Comparison of ENCODE assay signal across 25 cellular contexts in the genomic region with DNA sequence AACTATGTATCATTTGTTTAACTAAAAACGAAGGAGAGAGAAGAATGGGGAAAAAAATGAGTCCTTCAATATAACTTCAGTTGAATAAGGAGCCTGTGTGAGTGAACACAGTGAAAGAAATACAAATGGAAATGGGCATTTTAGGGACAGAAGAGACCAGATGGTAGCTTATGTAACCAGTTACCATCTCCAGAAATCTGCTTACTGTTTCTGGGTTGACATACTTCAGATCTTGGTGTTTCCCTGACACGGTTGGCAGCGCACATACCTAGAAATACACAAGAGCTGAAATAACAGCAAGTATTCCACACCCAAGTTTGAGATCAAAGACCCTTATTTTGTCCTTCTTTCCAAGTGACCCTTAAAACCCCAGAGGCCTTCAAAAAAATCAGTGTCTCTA. TPM values are rescaled to one million over a fixed set of nuclear protein-coding genes. Genes with fewer than 3 reads are reported as not detected.
"Had no signal": no experiment of that assay in that cellular context is flagged by ENCODE, and none has a peak within 500 bp of the region (broad histone marks: within the 10 kb centered on the region; RNA-seq: fewer than 3 reads in every experiment).

No MANE protein-coding gene starts in this region.

- H3K9me3 ChIP-seq: SJSA1 had no signal

- H3K27ac ChIP-seq: HL-60, KMS-11, SJSA1, SK-N-MC had no signal

- H3K27me3 ChIP-seq: SJSA1 had no signal

- H3K4me3 ChIP-seq: K562, SJSA1, SK-N-MC had no signal

- H3K4me1 ChIP-seq: SJSA1 had no signal

- DNase-seq: Kasumi-1, MM.1S, NCI-H1105, NCI-H1417, NCI-H1436 treated with DMSO at 0.1 percent for 48 hours, NCI-H1694 treated with DMSO at 0.1 percent for 48 hours, NCI-H1930, NCI-H2081, NCI-H2107, NCI-H226, NCI-H446, NCI-H510A, NCI-H524 treated with DMSO at 0.1 percent for 48 hours, NCI-H69, NCI-H774, Right ventricle myocardium superior, RPMI8226, SIG-M5, SW 1271 had no signal

RNA-seq across cellular contexts. Expression of a gene that starts 14.9 kb away (rescaled TPM):
- total RNA-seq: K562, M059J, SJSA1 had no signal
